In genomic region chr3:184537885-184538599, GRCh38 we compare ENCODE assay signal across 14 cellular contexts. TPM values are rescaled to one million over a fixed set of nuclear protein-coding genes. Genes with fewer than 3 reads are reported as not detected.
"Had no signal": no experiment of that assay in that cellular context is flagged by ENCODE, and none has a peak within 500 bp of the region (broad histone marks: within the 10 kb centered on the region; RNA-seq: fewer than 3 reads in every experiment).

No MANE protein-coding gene starts in this region.

- H3K27ac Mint-ChIP-seq: memory B cell; natural killer cell treated with Interleukin-12 subunit alpha and Interleukin-12 subunit beta and Interleukin-15 and Interleukin-18, amount 100 ng/mL, for 72 hours; stimulated activated memory B cell treated with anti-CD40 and anti-IgM and Interleukin-4, amounts not matched to agents 10 μg/mL and 1 μg/mL and 100 μg/mL, for 72 hours had no signal

- H3K36me3 Mint-ChIP-seq: memory B cell; natural killer cell treated with Interleukin-12 subunit alpha and Interleukin-12 subunit beta and Interleukin-15 and Interleukin-18, amount 100 ng/mL, for 72 hours; stimulated activated memory B cell treated with anti-CD40 and anti-IgM and Interleukin-4, amounts not matched to agents 10 μg/mL and 1 μg/mL and 100 μg/mL, for 72 hours had no signal

- H3K4me1 ChIP-seq: left ventricle myocardium inferior, tibial artery had no signal

- H3K9me3 Mint-ChIP-seq: activated T-cell treated with anti-CD3 and anti-CD28 coated beads, Interleukin-2, amount 50 U/mL, for 4 hours; memory B cell; natural killer cell treated with Interleukin-12 subunit alpha and Interleukin-12 subunit beta and Interleukin-15 and Interleukin-18, amount 100 ng/mL, for 72 hours; stimulated activated memory B cell treated with anti-CD40 and anti-IgM and Interleukin-4, amounts not matched to agents 10 μg/mL and 1 μg/mL and 100 μg/mL, for 72 hours had no signal

- H3K9me3 ChIP-seq: left ventricle myocardium inferior, ovary, tibial artery had no signal

- H3K4me3 Mint-ChIP-seq: activated T-cell treated with anti-CD3 and anti-CD28 coated beads, Interleukin-2, amount 50 U/mL, for 4 hours; memory B cell; natural killer cell treated with Interleukin-12 subunit alpha and Interleukin-12 subunit beta and Interleukin-15 and Interleukin-18, amount 100 ng/mL, for 72 hours; stimulated activated memory B cell treated with anti-CD40 and anti-IgM and Interleukin-4, amounts not matched to agents 10 μg/mL and 1 μg/mL and 100 μg/mL, for 72 hours had no signal

- H3K4me3 ChIP-seq: hepatocyte, left ventricle myocardium inferior, ovary, tibial artery had no signal

- H3K36me3 ChIP-seq: left ventricle myocardium inferior, ovary, tibial artery had no signal

- DNase-seq: activated CD4-positive, alpha-beta T cell treated with anti-CD3 and anti-CD28 coated beads for 1 hour; activated CD4-positive, alpha-beta T cell treated with anti-CD3 and anti-CD28 coated beads, Interleukin-2, amount 50 U/mL, for 4 hours; activated effector memory CD4-positive, alpha-beta T cell treated with Interleukin-2 at 50 U/mL for 16 hours; activated naive CD4-positive, alpha-beta T cell treated with anti-CD3 and anti-CD28 coated beads, Interleukin-2, amount 50 U/mL, for 16 hours; activated T-cell treated with anti-CD3 and anti-CD28 coated beads, Interleukin-2, amount 50 U/mL, for 4 hours; left ventricle myocardium inferior; ovary; tibial artery had no signal

- H3K4me1 Mint-ChIP-seq: stimulated activated memory B cell treated with anti-CD40 and anti-IgM and Interleukin-4, amounts not matched to agents 10 μg/mL and 1 μg/mL and 100 μg/mL, for 72 hours had no signal

- H3K27ac ChIP-seq: hepatocyte, left ventricle myocardium inferior, ovary, tibial artery, VCaP had no signal

- ATAC-seq: activated T-cell treated with anti-CD3 and anti-CD28 coated beads, Interleukin-2, amount 50 U/mL, for 4 hours; esophagus mucosa; natural killer cell treated with Interleukin-12 subunit alpha and Interleukin-12 subunit beta and Interleukin-15 and Interleukin-18, amount 100 ng/mL, for 72 hours; stimulated activated memory B cell treated with anti-CD40 and anti-IgM and Interleukin-4, amounts not matched to agents 10 μg/mL and 1 μg/mL and 100 μg/mL, for 72 hours had no signal

RNA-seq across cellular contexts. Expression of gene EPHB3, which starts 23.5 kb away (rescaled TPM):
- total RNA-seq: natural killer cell treated with Interleukin-12 subunit alpha and Interleukin-12 subunit beta and Interleukin-15 and Interleukin-18, amount 100 ng/mL, for 72 hours had no signal
